In the genomic region with DNA sequence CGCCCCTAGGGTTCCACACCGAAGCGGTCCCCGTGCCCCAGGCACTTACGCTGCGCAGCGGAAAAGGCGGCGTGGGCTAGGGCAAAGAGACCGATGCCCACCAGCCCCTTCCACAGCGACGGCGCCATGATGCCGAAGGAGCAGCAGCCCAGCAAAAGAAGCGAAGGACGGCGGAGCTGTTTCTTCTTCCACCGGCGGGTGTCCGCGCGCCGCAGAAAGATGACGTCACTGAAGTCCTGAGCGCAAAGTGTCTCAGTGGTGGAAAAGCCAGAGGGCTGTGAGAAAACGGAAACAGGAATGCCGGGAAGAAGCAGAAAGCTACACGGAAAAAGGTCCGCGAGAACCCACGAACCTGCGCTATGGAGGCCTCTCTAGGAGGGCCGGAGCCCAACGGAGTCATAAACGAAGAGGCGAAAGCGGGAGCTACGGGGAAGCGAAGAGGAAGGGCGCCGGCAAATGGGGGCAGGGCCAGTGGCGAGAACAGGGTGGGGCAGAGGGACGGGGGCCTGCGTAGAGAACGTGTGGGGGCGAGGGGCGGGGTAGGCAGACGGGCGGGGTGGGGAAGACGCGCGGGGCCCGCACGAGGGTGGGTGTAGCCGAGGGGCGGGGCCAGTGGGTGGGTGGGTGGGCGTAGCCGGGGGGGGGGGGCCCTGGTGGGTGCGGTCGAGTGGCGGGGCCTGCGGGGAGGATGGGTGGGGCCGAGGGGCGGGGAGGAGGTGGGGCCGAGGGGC, we compare ENCODE assay signal across 1 cellular context.
TF ChIP-seq lines count a peak whose summit lies in the region.

A gene (minus strand): TSS at position 441 of the 731 bp plus-strand sequence. CDS start 313 bp downstream, at position 128.

TF ChIP-seq in HepG2, 621 proteins besides CTCF, POLR2A, EP300 and RAD21 (continued from another document and continues in another):
- TF ChIP-seq GABPA (IDR thresholded peaks at IDR 0.05; ENCODE audit: low read depth, low read length) (0 out of 2 replicates have a peak, but pooled peaks have one; percentile 14), GABPA (CRISPR knock-in tag; IDR thresholded peaks at IDR 0.05; ENCODE audit: low read depth) (peak; percentile 70), KMT2B (CRISPR knock-in tag; IDR thresholded peaks at IDR 0.05) (peak; percentile 86), CREM (IDR thresholded peaks at IDR 0.05) (peak; percentile 93), CREM (CRISPR knock-in tag; IDR thresholded peaks at IDR 0.05) (peak; percentile 40; the same call in 1 of the 2 replicates), HNRNPLL (IDR thresholded peaks at IDR 0.05; ENCODE audit: low read depth, low read length, poor library complexity, severe bottlenecking) (peak; percentile 27), HOXA5 (CRISPR knock-in tag; IDR thresholded peaks at IDR 0.05) (no peak), CREB1 (IDR thresholded peaks at IDR 0.05) (peak; percentile 98), CREB1 (CRISPR knock-in tag; IDR thresholded peaks at IDR 0.05) (peak; percentile 97), POLR2G (IDR thresholded peaks at IDR 0.05; ENCODE audit: low read depth, low read length) (peak; percentile 72), ZNF331 (CRISPR knock-in tag; IDR thresholded peaks at IDR 0.05) (no peak), HDAC1 (CRISPR knock-in tag; IDR thresholded peaks at IDR 0.05) (peak; percentile 71; the same call in 1 of the 2 replicates), MAFK (conservative IDR thresholded peaks at IDR 0.05 in 1 of 2, IDR thresholded peaks at IDR 0.05 in 1 of 2; ENCODE audit: low read length in 2 of 2) (no peak), FOSL2 (CRISPR knock-in tag; IDR thresholded peaks at IDR 0.05) (peak; percentile 24; the same call in 1 of the 2 replicates), ZNF562 (CRISPR knock-in tag; IDR thresholded peaks at IDR 0.05; ENCODE audit: borderline replicate concordance) (no peak), THAP11 (CRISPR knock-in tag; IDR thresholded peaks at IDR 0.05) (no peak), ZNF7 (CRISPR knock-in tag; IDR thresholded peaks at IDR 0.05) (no peak), ZNF709 (CRISPR knock-in tag; IDR thresholded peaks at IDR 0.05) (no peak), SOX13 (IDR thresholded peaks at IDR 0.05) (no peak), SOX13 (CRISPR knock-in tag; conservative IDR thresholded peaks at IDR 0.05 in 1 of 2, IDR thresholded peaks at IDR 0.05 in 1 of 2) (no peak), EHMT2 (IDR thresholded peaks at IDR 0.05; ENCODE audit: borderline replicate concordance, low read depth, low read length) (no peak), KMT2A (CRISPR knock-in tag; IDR thresholded peaks at IDR 0.05) (peak; percentile 59; the same call in 1 of the 2 replicates), ZNF317 (CRISPR knock-in tag; IDR thresholded peaks at IDR 0.05) (0 out of 2 replicates have a peak, but pooled peaks have one; percentile 37), GABPB1 (CRISPR knock-in tag; IDR thresholded peaks at IDR 0.05) (peak; percentile 71), ZNF484 (CRISPR knock-in tag; IDR thresholded peaks at IDR 0.05; ENCODE audit: borderline replicate concordance, low read depth) (no peak), SSRP1 (CRISPR knock-in tag; IDR thresholded peaks at IDR 0.05) (no peak)
- TF ChIP-seq, protein P1, sequence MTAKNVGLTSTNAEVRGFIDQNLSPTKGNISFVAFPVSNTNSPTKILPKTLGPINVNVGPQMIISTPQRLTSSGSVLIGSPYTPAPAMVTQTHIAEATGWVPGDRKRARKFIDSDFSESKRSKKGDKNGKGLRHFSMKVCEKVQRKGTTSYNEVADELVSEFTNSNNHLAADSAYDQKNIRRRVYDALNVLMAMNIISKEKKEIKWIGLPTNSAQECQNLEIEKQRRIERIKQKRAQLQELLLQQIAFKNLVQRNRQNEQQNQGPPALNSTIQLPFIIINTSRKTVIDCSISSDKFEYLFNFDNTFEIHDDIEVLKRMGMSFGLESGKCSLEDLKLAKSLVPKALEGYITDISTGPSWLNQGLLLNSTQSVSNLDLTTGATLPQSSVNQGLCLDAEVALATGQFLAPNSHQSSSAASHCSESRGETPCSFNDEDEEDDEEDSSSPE (CRISPR knock-in tag; IDR thresholded peaks at IDR 0.05), result peak; percentile 17; the same call in 1 of the 2 replicates
- TF ChIP-seq, protein P2, sequence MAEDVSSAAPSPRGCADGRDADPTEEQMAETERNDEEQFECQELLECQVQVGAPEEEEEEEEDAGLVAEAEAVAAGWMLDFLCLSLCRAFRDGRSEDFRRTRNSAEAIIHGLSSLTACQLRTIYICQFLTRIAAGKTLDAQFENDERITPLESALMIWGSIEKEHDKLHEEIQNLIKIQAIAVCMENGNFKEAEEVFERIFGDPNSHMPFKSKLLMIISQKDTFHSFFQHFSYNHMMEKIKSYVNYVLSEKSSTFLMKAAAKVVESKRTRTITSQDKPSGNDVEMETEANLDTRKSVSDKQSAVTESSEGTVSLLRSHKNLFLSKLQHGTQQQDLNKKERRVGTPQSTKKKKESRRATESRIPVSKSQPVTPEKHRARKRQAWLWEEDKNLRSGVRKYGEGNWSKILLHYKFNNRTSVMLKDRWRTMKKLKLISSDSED (CRISPR knock-in tag; IDR thresholded peaks at IDR 0.05), result no peak
- TF ChIP-seq, protein P3, sequence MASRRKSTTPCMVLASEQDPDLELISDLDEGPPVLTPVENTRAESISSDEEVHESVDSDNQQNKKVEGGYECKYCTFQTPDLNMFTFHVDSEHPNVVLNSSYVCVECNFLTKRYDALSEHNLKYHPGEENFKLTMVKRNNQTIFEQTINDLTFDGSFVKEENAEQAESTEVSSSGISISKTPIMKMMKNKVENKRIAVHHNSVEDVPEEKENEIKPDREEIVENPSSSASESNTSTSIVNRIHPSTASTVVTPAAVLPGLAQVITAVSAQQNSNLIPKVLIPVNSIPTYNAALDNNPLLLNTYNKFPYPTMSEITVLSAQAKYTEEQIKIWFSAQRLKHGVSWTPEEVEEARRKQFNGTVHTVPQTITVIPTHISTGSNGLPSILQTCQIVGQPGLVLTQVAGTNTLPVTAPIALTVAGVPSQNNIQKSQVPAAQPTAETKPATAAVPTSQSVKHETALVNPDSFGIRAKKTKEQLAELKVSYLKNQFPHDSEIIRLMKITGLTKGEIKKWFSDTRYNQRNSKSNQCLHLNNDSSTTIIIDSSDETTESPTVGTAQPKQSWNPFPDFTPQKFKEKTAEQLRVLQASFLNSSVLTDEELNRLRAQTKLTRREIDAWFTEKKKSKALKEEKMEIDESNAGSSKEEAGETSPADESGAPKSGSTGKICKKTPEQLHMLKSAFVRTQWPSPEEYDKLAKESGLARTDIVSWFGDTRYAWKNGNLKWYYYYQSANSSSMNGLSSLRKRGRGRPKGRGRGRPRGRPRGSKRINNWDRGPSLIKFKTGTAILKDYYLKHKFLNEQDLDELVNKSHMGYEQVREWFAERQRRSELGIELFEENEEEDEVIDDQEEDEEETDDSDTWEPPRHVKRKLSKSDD (CRISPR knock-in tag; IDR thresholded peaks at IDR 0.05; ENCODE audit: low read depth), result no peak
- TF ChIP-seq, protein P4, sequence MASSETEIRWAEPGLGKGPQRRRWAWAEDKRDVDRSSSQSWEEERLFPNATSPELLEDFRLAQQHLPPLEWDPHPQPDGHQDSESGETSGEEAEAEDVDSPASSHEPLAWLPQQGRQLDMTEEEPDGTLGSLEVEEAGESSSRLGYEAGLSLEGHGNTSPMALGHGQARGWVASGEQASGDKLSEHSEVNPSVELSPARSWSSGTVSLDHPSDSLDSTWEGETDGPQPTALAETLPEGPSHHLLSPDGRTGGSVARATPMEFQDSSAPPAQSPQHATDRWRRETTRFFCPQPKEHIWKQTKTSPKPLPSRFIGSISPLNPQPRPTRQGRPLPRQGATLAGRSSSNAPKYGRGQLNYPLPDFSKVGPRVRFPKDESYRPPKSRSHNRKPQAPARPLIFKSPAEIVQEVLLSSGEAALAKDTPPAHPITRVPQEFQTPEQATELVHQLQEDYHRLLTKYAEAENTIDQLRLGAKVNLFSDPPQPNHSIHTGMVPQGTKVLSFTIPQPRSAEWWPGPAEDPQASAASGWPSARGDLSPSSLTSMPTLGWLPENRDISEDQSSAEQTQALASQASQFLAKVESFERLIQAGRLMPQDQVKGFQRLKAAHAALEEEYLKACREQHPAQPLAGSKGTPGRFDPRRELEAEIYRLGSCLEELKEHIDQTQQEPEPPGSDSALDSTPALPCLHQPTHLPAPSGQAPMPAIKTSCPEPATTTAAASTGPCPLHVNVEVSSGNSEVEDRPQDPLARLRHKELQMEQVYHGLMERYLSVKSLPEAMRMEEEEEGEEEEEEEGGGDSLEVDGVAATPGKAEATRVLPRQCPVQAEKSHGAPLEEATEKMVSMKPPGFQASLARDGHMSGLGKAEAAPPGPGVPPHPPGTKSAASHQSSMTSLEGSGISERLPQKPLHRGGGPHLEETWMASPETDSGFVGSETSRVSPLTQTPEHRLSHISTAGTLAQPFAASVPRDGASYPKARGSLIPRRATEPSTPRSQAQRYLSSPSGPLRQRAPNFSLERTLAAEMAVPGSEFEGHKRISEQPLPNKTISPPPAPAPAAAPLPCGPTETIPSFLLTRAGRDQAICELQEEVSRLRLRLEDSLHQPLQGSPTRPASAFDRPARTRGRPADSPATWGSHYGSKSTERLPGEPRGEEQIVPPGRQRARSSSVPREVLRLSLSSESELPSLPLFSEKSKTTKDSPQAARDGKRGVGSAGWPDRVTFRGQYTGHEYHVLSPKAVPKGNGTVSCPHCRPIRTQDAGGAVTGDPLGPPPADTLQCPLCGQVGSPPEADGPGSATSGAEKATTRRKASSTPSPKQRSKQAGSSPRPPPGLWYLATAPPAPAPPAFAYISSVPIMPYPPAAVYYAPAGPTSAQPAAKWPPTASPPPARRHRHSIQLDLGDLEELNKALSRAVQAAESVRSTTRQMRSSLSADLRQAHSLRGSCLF (CRISPR knock-in tag; IDR thresholded peaks at IDR 0.05; ENCODE audit: borderline replicate concordance), result no peak
- TF ChIP-seq, protein P5, sequence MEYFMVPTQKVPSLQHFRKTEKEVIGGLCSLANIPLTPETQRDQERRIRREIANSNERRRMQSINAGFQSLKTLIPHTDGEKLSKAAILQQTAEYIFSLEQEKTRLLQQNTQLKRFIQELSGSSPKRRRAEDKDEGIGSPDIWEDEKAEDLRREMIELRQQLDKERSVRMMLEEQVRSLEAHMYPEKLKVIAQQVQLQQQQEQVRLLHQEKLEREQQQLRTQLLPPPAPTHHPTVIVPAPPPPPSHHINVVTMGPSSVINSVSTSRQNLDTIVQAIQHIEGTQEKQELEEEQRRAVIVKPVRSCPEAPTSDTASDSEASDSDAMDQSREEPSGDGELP (IDR thresholded peaks at IDR 0.05; ENCODE audit: borderline replicate concordance, low read depth), result no peak
- TF ChIP-seq, protein P6, sequence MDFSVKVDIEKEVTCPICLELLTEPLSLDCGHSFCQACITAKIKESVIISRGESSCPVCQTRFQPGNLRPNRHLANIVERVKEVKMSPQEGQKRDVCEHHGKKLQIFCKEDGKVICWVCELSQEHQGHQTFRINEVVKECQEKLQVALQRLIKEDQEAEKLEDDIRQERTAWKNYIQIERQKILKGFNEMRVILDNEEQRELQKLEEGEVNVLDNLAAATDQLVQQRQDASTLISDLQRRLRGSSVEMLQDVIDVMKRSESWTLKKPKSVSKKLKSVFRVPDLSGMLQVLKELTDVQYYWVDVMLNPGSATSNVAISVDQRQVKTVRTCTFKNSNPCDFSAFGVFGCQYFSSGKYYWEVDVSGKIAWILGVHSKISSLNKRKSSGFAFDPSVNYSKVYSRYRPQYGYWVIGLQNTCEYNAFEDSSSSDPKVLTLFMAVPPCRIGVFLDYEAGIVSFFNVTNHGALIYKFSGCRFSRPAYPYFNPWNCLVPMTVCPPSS (IDR thresholded peaks at IDR 0.05), result no peak
- TF ChIP-seq, protein P7, sequence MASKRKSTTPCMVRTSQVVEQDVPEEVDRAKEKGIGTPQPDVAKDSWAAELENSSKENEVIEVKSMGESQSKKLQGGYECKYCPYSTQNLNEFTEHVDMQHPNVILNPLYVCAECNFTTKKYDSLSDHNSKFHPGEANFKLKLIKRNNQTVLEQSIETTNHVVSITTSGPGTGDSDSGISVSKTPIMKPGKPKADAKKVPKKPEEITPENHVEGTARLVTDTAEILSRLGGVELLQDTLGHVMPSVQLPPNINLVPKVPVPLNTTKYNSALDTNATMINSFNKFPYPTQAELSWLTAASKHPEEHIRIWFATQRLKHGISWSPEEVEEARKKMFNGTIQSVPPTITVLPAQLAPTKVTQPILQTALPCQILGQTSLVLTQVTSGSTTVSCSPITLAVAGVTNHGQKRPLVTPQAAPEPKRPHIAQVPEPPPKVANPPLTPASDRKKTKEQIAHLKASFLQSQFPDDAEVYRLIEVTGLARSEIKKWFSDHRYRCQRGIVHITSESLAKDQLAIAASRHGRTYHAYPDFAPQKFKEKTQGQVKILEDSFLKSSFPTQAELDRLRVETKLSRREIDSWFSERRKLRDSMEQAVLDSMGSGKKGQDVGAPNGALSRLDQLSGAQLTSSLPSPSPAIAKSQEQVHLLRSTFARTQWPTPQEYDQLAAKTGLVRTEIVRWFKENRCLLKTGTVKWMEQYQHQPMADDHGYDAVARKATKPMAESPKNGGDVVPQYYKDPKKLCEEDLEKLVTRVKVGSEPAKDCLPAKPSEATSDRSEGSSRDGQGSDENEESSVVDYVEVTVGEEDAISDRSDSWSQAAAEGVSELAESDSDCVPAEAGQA (IDR thresholded peaks at IDR 0.05; ENCODE audit: low read depth), result peak; percentile 44; the same call in 1 of the 2 replicates
- TF ChIP-seq, protein P7 (CRISPR knock-in tag; IDR thresholded peaks at IDR 0.05; ENCODE audit: borderline replicate concordance), result no peak
- TF ChIP-seq, protein P8, sequence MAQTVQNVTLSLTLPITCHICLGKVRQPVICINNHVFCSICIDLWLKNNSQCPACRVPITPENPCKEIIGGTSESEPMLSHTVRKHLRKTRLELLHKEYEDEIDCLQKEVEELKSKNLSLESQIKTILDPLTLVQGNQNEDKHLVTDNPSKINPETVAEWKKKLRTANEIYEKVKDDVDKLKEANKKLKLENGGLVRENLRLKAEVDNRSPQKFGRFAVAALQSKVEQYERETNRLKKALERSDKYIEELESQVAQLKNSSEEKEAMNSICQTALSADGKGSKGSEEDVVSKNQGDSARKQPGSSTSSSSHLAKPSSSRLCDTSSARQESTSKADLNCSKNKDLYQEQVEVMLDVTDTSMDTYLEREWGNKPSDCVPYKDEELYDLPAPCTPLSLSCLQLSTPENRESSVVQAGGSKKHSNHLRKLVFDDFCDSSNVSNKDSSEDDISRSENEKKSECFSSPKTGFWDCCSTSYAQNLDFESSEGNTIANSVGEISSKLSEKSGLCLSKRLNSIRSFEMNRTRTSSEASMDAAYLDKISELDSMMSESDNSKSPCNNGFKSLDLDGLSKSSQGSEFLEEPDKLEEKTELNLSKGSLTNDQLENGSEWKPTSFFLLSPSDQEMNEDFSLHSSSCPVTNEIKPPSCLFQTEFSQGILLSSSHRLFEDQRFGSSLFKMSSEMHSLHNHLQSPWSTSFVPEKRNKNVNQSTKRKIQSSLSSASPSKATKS (CRISPR knock-in tag; IDR thresholded peaks at IDR 0.05), result no peak
